ENCODE assay signal across 8 cellular contexts in genomic region chr4:15963001-15963451, GRCh38. TPM values are rescaled to one million over a fixed set of nuclear protein-coding genes. Genes with fewer than 3 reads are reported as not detected.
A peak's percentile ranks its signal among the peaks of the same experiment; 100 is the strongest.
DNase-seq lines count a peak whose midpoint lies in the region; ATAC-seq, FAIRE-seq and TF ChIP-seq lines count a peak whose summit lies in the region.

Gene FGFBP2 (minus strand): TSS chr4:15963175. CDS start chr4:15963129, 46 bp downstream.

- CTCF ChIA-PET in endothelial cell of umbilical vein (lab: Charles Lee), result interaction anchor here (1.1 to 5.2 kb wide), 6 partner anchors 9 to 305 kb away, joined by 3 to 58 read pairs (median 10); no protein-coding TSS in a partner anchor

- no peak within 1 kb of the TSS for H3K4me3 Mint-ChIP-seq in neural crest cell

- H2AFZ ChIP-seq in Loucy (ENCODE audit: low read length), result peak within 1 kb of the TSS; percentile 40; the same call in 1 of the 2 replicates
- H2AFZ ChIP-seq in endothelial cell of umbilical vein (ENCODE audit: low read depth, low read length), result no peak within 1 kb of the TSS

- H3K9ac ChIP-seq in Loucy (ENCODE audit: low read depth, low read length, poor library complexity, severe bottlenecking) (no peak within 1 kb of the TSS), endothelial cell of umbilical vein (replicated peaks; ENCODE audit: extremely low read depth, insufficient read depth, low read length) (no peak within 1 kb of the TSS)

- BruUV-seq in endothelial cell of umbilical vein (replicated peaks; lab: Mats Ljungman, UMichigan), result no TSS peak

- no peak for FAIRE-seq in endothelial cell of umbilical vein (lab: Jason Lieb, UNC)

- no peaks in the 10 kb centered on the region for H3K27me3 Mint-ChIP-seq in neural crest cell (ENCODE audit: low read depth)

- no peaks in the 10 kb centered on the region for H3K9me1 ChIP-seq in endothelial cell of umbilical vein (replicated peaks; ENCODE audit: control insufficient read depth, extremely low read depth, insufficient read depth, low read length)

- H3K9me3 ChIP-seq in Loucy (ENCODE audit: insufficient read depth, low read depth, low read length) (no peaks in the 10 kb centered on the region), endothelial cell of umbilical vein (replicated peaks; ENCODE audit: control insufficient read depth, insufficient read depth, low read length) (no peaks in the 10 kb centered on the region), transverse colon (no peaks in the 10 kb centered on the region)

- H3K4me1 Mint-ChIP-seq in neural crest cell, result peaks cover 5% of the 10 kb centered on the region

- H3K9me3 Mint-ChIP-seq in neural crest cell, result peaks cover 15% of the 10 kb centered on the region

- peaks cover 6% of the 10 kb centered on the region for H3K4me1 ChIP-seq in Loucy (ENCODE audit: insufficient read depth, low read length, poor library complexity, severe bottlenecking)
- H3K4me1 ChIP-seq in endothelial cell of umbilical vein (ENCODE audit: control insufficient read depth, extremely low read depth, insufficient read depth, low read length), result no peaks in the 10 kb centered on the region
- H3K4me1 ChIP-seq in transverse colon, result peaks cover 0 to 15% (median 7%) of the 10 kb centered on the region in 4 donors

- no peak within 1 kb of the TSS for H3K27ac Mint-ChIP-seq in neural crest cell (ENCODE audit: unreplicated experiment)

- no peaks in the 10 kb centered on the region for H3K36me3 ChIP-seq in Loucy (ENCODE audit: insufficient read depth, low read length)
- no peaks in the 10 kb centered on the region for H3K36me3 ChIP-seq in endothelial cell of umbilical vein (ENCODE audit: control insufficient read depth in 2 of 2, extremely low read depth in 1 of 2, insufficient read depth in 2 of 2, low read length in 2 of 2)
- no peaks in the 10 kb centered on the region for H3K36me3 ChIP-seq in transverse colon

- WGBS in transverse colon (ENCODE audit: low coverage in 1 of 2), 2 donors, result 30% methylated on average over 9 of the region's 9 CpGs; no CpG with 5 or more reads in 1 of the 2 donors

- H3K79me2 ChIP-seq in Loucy (ENCODE audit: insufficient read depth, low read length) (no peaks in the 10 kb centered on the region), endothelial cell of umbilical vein (ENCODE audit: control insufficient read depth, insufficient read depth, low read length) (no peaks in the 10 kb centered on the region)

- H3F3A ChIP-seq in Loucy (ENCODE audit: low read depth), result no peaks in the 10 kb centered on the region

- in situ Hi-C loops in Caki2 (cut with HindIII; ENCODE audit: low pct_unique_long_range_greater_than_20kb, low sequenced_read_pairs), result no loop called here
- in situ Hi-C loops in transverse colon (cut with MboI; ENCODE audit: low pct_ligation_motif_present in 1 of 4, low pct_unique_long_range_greater_than_20kb in 1 of 4, low sequenced_read_pairs in 3 of 4), result loop anchor here in 1 of 4 donors (10.0 to 25.0 kb wide), 2 partner anchors 228 to 476 kb away; no protein-coding TSS in a partner anchor

- no peaks in the 10 kb centered on the region for H4K20me1 ChIP-seq in Loucy (ENCODE audit: insufficient read depth, low read length, poor library complexity, severe bottlenecking)
- no peaks in the 10 kb centered on the region for H4K20me1 ChIP-seq in endothelial cell of umbilical vein (replicated peaks; ENCODE audit: control insufficient read depth, extremely low read depth, insufficient read depth, low read length)

- TF ChIP-seq POLR2A in endothelial cell of umbilical vein (IDR thresholded peaks at IDR 0.05; ENCODE audit: low read depth, low read length) (no peak), transverse colon (IDR thresholded peaks at IDR 0.05) (no peak)

- intact Hi-C loops in endothelial cell of umbilical vein (cut with micrococcal nuclease), result loop anchor here (1.0 kb wide), 2 partner anchors 38 to 302 kb away; no protein-coding TSS in a partner anchor
- intact Hi-C loops in transverse colon (cut with DNase I; ENCODE audit: low total_unique reads), result no loop called here

- H3K9me2 ChIP-seq in Loucy (replicated peaks; ENCODE audit: low read depth, low read length), result no peaks in the 10 kb centered on the region

- H3K27ac ChIP-seq in endothelial cell of umbilical vein (ENCODE audit: insufficient read depth, low read depth, low read length) (no peak within 1 kb of the TSS), transverse colon (no peak within 1 kb of the TSS)

- dilution Hi-C loops in endothelial cell of umbilical vein (cut with MboI; ENCODE audit: extremely low pct_ligation_motif_present, low sequenced_read_pairs), result no loop called here

- peak; percentile 84 for TF ChIP-seq CTCF in Loucy (conservative IDR thresholded peaks at IDR 0.05; ENCODE audit: low read length)
- peak; percentile 22 to 67 for TF ChIP-seq CTCF in endothelial cell of umbilical vein (IDR thresholded peaks at IDR 0.05; ENCODE audit: extremely low read depth in 1 of 2, insufficient read depth in 1 of 2, low read depth in 1 of 2, low read length in 2 of 2)
- TF ChIP-seq CTCF in neural crest cell (conservative IDR thresholded peaks at IDR 0.05), result peak; percentile 41
- TF ChIP-seq CTCF in transverse colon (IDR thresholded peaks at IDR 0.05), result peak; percentile 36 to 57 (median 43)

- TF ChIP-seq EP300 in transverse colon (IDR thresholded peaks at IDR 0.05; ENCODE audit: low read depth), result no peak

- DNase-seq in Caki2 (ENCODE audit: low read depth) (peak; percentile 33), endothelial cell of umbilical vein (ENCODE audit: low read depth, low spot score) (peak; percentile 34), neural crest cell (ENCODE audit: low read depth, low spot score) (peak; percentile 31), transverse colon (peak; percentile 59), NCI-H1105 treated with DMSO at 0.1 percent for 48 hours (lab: John Stamatoyannopoulos, UW) (no peak)
- DNase-seq in activated CD4-positive, alpha-beta T cell treated with anti-CD3 and anti-CD28 coated beads, Interleukin-2, amount 50 U/mL, for 4 hours, result peak; percentile 10 to 22

- POLR2A ChIA-PET in endothelial cell of umbilical vein (lab: Charles Lee), result no interaction called here

- ATAC-seq in GM21360 (IDR thresholded peaks at IDR 0.05; ENCODE audit: unreplicated experiment), result peak; percentile 51

- H3K27me3 ChIP-seq in Loucy (ENCODE audit: insufficient read depth, low read length, poor library complexity, severe bottlenecking), result no peaks in the 10 kb centered on the region
- no peaks in the 10 kb centered on the region for H3K27me3 ChIP-seq in endothelial cell of umbilical vein (ENCODE audit: control insufficient read depth in 2 of 2, insufficient read depth in 2 of 2, low read length in 2 of 2)
- no peaks in the 10 kb centered on the region for H3K27me3 ChIP-seq in transverse colon

- peaks cover 15% of the 10 kb centered on the region for H3K36me3 Mint-ChIP-seq in neural crest cell (ENCODE audit: low read depth)

- peak within 1 kb of the TSS; percentile 13 for H3K4me3 ChIP-seq in Loucy (ENCODE audit: low read length, poor library complexity, severe bottlenecking)
- H3K4me3 ChIP-seq in endothelial cell of umbilical vein (replicated peaks in 1 of 3; ENCODE audit: insufficient read depth in 1 of 3, low read depth in 1 of 3, low read length in 3 of 3), result no peak within 1 kb of the TSS
- H3K4me3 ChIP-seq in transverse colon, result no peak within 1 kb of the TSS

- H3K4me2 ChIP-seq in Loucy (ENCODE audit: low read depth, low read length, poor library complexity, severe bottlenecking) (peak within 1 kb of the TSS; percentile 52), endothelial cell of umbilical vein (ENCODE audit: insufficient read depth, low read length) (no peak within 1 kb of the TSS)

TF ChIP-seq in endothelial cell of umbilical vein, 7 proteins besides CTCF, POLR2A, EP300 and RAD21:
- TF ChIP-seq EZH2 (IDR thresholded peaks at IDR 0.05; ENCODE audit: borderline replicate concordance, low read depth, low read length, severe bottlenecking) (no peak), MAX (IDR thresholded peaks at IDR 0.05; ENCODE audit: insufficient read depth, insufficient read length) (no peak), FOS (IDR thresholded peaks at IDR 0.05; ENCODE audit: borderline replicate concordance, insufficient read depth, low read length) (no peak), JUN (IDR thresholded peaks at IDR 0.05; ENCODE audit: borderline replicate concordance, insufficient read depth, insufficient read length, low read depth) (no peak), MYC (IDR thresholded peaks at IDR 0.05; ENCODE audit: low read depth, low read length) (no peak)

RNA-seq across cellular contexts. Expression of gene FGFBP2, which starts in this region (rescaled TPM):
- not detected in 2 replicates for total RNA-seq in Caki2 (2014; rRNA removed; shearing (Covaris generic); ENCODE audit: low replicate concordance)
- total RNA-seq in endothelial cell of umbilical vein, result not detected in 2 replicates
- not detected in 2 replicates for polyA plus RNA-seq in endothelial cell of umbilical vein
- not detected in 2 replicates for polyA plus RNA-seq in endothelial cell of umbilical vein (2011; cell fraction: cytosol; rRNA removed)
- polyA plus RNA-seq in endothelial cell of umbilical vein (2011; cell fraction: nucleus; rRNA removed), result not detected in 2 replicates
- not detected in 2 replicates for polyA plus RNA-seq in endothelial cell of umbilical vein (2012)
- not detected in 2 replicates for polyA minus RNA-seq in endothelial cell of umbilical vein
- polyA minus RNA-seq in endothelial cell of umbilical vein (2011; cell fraction: cytosol; rRNA and poly(A)+ RNA removed), result not detected
- not detected in 2 replicates for polyA minus RNA-seq in endothelial cell of umbilical vein (2011; cell fraction: nucleus; rRNA and poly(A)+ RNA removed)
- 0.28 TPM in 1 of 2 replicates, not detected in the other for total RNA-seq in neural crest cell
- 1 to 10 TPM in 2 of 4 donors, not detected in 2; 2.2 to 5.6 TPM for total RNA-seq in transverse colon

Comparison
In these comparisons a context has a peak if more than half of its experiments do, and no peak if none do; other contexts are left out.
1. Peak in DNase-seq in Caki2; RNA of the gene not detected or under 1 TPM.
2. Peak in DNase-seq in endothelial cell of umbilical vein; RNA of the gene not detected or under 1 TPM.
3. Peak in DNase-seq in neural crest cell; RNA of the gene not detected or under 1 TPM.